Comparison of ENCODE assay signal across 8 cellular contexts in the genomic region with DNA sequence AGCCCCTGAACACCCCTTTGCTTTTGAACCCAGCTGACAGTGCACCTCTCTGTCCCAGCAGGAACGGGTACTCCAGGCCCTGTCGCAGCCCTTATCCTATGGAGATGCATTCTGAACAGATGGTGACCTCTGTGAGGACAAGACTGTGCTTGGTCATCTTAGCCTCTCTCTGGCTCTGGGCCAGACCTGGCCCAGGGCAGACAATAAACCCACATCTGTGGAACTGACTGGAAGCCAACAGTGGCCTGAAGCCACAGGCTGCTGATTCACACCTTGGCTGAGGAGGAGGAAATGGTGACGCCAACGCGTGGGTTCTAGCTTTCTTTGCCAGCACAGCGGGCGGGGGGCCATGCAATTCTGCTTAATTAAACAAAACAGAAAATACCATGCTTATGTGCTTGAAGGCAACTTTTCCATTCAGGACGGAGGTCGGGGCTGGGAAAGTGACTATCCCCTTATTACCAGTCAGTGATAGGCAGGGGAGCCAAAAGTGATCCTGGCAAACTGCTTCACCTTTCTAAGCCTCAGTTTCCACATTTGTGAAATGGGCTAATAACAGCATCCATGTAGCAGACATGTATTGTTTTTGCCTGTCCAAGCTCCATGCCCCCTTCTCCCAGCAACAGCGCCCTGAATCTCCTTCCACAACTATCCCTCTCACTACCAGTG. TPM values are rescaled to one million over a fixed set of nuclear protein-coding genes. Genes with fewer than 3 reads are reported as not detected.
DNase-seq lines count a peak whose midpoint lies in the region; ATAC-seq lines count a peak whose summit lies in the region.

No MANE protein-coding gene starts in this region.

- no peaks in the 10 kb centered on the region for H3K36me3 Mint-ChIP-seq in immature natural killer cell

- H3K4me1 Mint-ChIP-seq in immature natural killer cell, result peaks cover 7 to 10% of the 10 kb centered on the region in 2 donors

- H3K27me3 Mint-ChIP-seq in immature natural killer cell (ENCODE audit: low read depth in 3 of 3), result peaks cover 4 to 13% (median 10%) of the 10 kb centered on the region in 3 donors

- peak overlapping the region in 2 of 6 donors; percentile 57 to 71 for H3K27ac Mint-ChIP-seq in immature natural killer cell

- no peak for ATAC-seq in GM18907 (IDR thresholded peaks at IDR 0.05; ENCODE audit: unreplicated experiment)
- no peak for ATAC-seq in HG03025 (IDR thresholded peaks at IDR 0.05; ENCODE audit: low FRiP score, unreplicated experiment)

- no peaks in the 10 kb centered on the region for H3K9me3 Mint-ChIP-seq in immature natural killer cell

- DNase-seq in DMS 273 (lab: John Stamatoyannopoulos, UW; ENCODE audit: unreplicated experiment), result peak; percentile 98
- peak; percentile 95 for DNase-seq in NCI-H69 (lab: John Stamatoyannopoulos, UW)
- peak; percentile 47 for DNase-seq in amniotic stem cell (lab: John Stamatoyannopoulos, UW)
- DNase-seq in immature natural killer cell, result peak; percentile 47 to 54 (median 50)
- peak; percentile 56 for DNase-seq in stimulated activated CD4-positive, alpha-beta T cell treated with anti-CD3 and anti-CD28 coated beads, Interleukin-4, amount 100 ng/mL, for 1 hour
- no peak for DNase-seq in NCI-H1048 (lab: John Stamatoyannopoulos, UW)

- H3K4me3 Mint-ChIP-seq in immature natural killer cell, result peak overlapping the region in 1 of 5 donors; percentile 33

RNA-seq across cellular contexts. Expression of a gene that starts 10.8 kb away (rescaled TPM):
- polyA plus RNA-seq in immature natural killer cell, result not detected
